9 cellular contexts compared by ENCODE assay signal in genomic region chr1:87683557-87683956, GRCh38.
A peak's percentile ranks its signal among the peaks of the same experiment; 100 is the strongest.
DNase-seq lines count a peak whose midpoint lies in the region; ATAC-seq, FAIRE-seq and TF ChIP-seq lines count a peak whose summit lies in the region.
"Had no signal": no experiment of that assay in that cellular context is flagged by ENCODE, and none has a peak within 500 bp of the region (broad histone marks: within the 10 kb centered on the region; RNA-seq: fewer than 3 reads in every experiment).

No MANE protein-coding gene starts in this region.

- CTCF ChIA-PET in HepG2 (lab: Yijun Ruan, JAX; ENCODE audit: low intra/inter-chr PET ratio, low total read pairs), result no interaction called here

- TF ChIP-seq POLR2A in HepG2 (IDR thresholded peaks at IDR 0.05; ENCODE audit: insufficient read depth in 1 of 2, low read depth in 2 of 2, low read length in 2 of 2), result no peak

- H3K9ac ChIP-seq in OCI-LY1 (ENCODE audit: low read length), result no peak overlapping the region
- H3K9ac ChIP-seq in HepG2 (ENCODE audit: insufficient read depth, low read depth, low read length), result no peak overlapping the region

- 42% methylated on average over 4 of the region's 4 CpGs for WGBS in HepG2 (ENCODE audit: low lambda C conversion rate)

- POLR2A ChIA-PET in HepG2 (lab: Yijun Ruan, JAX), result no interaction called here

- no peaks in the 10 kb centered on the region for H4K20me1 ChIP-seq in OCI-LY1 (ENCODE audit: insufficient read depth, low read length)
- no peaks in the 10 kb centered on the region for H4K20me1 ChIP-seq in HepG2 (ENCODE audit: insufficient read depth, low read length)

- H3K27me3 Mint-ChIP-seq in stimulated activated memory B cell treated with anti-CD40 and anti-IgM and Interleukin-4, amounts not matched to agents 10 μg/mL and 1 μg/mL and 100 μg/mL, for 72 hours, result no peaks in the 10 kb centered on the region

- no peaks in the 10 kb centered on the region for H3K9me2 ChIP-seq in OCI-LY1 (ENCODE audit: low read depth, low read length)

- no peaks in the 10 kb centered on the region for H3K36me3 ChIP-seq in OCI-LY1 (ENCODE audit: insufficient read depth, low read length)
- H3K36me3 ChIP-seq in HepG2 (replicated peaks in 1 of 2; ENCODE audit: control insufficient read depth in 1 of 2, insufficient read depth in 2 of 2, low read length in 2 of 2), result no peaks in the 10 kb centered on the region

- TF ChIP-seq EP300 in HepG2 (IDR thresholded peaks at IDR 0.05; ENCODE audit: low read depth in 2 of 2, low read length in 2 of 2) (no peak), HepG2 (CRISPR knock-in tag; IDR thresholded peaks at IDR 0.05; ENCODE audit: borderline replicate concordance) (no peak)

- in situ Hi-C loops in HepG2 (cut with HindIII; ENCODE audit: extremely low pct_ligation_motif_present, low pct_unique_long_range_greater_than_20kb), result no loop called here

- H3K27ac ChIP-seq in OCI-LY1 (ENCODE audit: low read depth, low read length, poor library complexity, severe bottlenecking), result no peak overlapping the region
- H3K27ac ChIP-seq in HepG2 (ENCODE audit: extremely low read length, insufficient read depth, low read length), result no peak overlapping the region

- no peak overlapping the region for H3K4me3 Mint-ChIP-seq in stimulated activated memory B cell treated with anti-CD40 and anti-IgM and Interleukin-4, amounts not matched to agents 10 μg/mL and 1 μg/mL and 100 μg/mL, for 72 hours

- H3K27ac Mint-ChIP-seq in stimulated activated memory B cell treated with anti-CD40 and anti-IgM and Interleukin-4, amounts not matched to agents 10 μg/mL and 1 μg/mL and 100 μg/mL, for 72 hours, result peak overlapping the region; percentile 21
- H3K27ac Mint-ChIP-seq: activated CD4-positive, alpha-beta memory T cell treated with anti-CD3 and anti-CD28 coated beads for 36 hours had no signal

- no peaks in the 10 kb centered on the region for H3K36me3 Mint-ChIP-seq in stimulated activated memory B cell treated with anti-CD40 and anti-IgM and Interleukin-4, amounts not matched to agents 10 μg/mL and 1 μg/mL and 100 μg/mL, for 72 hours
- H3K36me3 Mint-ChIP-seq: activated CD4-positive, alpha-beta memory T cell treated with anti-CD3 and anti-CD28 coated beads for 36 hours had no signal

- no peaks in the 10 kb centered on the region for H3K79me2 ChIP-seq in OCI-LY1 (ENCODE audit: insufficient read depth, low read length)
- no peaks in the 10 kb centered on the region for H3K79me2 ChIP-seq in HepG2 (ENCODE audit: insufficient read depth, low read length)

- no peak for TF ChIP-seq CTCF in OCI-LY1 (IDR thresholded peaks at IDR 0.05; ENCODE audit: low read length)
- TF ChIP-seq CTCF in HepG2 (CRISPR knock-in tag; IDR thresholded peaks at IDR 0.05), result no peak

- peaks cover 12% of the 10 kb centered on the region for H3K4me1 Mint-ChIP-seq in stimulated activated memory B cell treated with anti-CD40 and anti-IgM and Interleukin-4, amounts not matched to agents 10 μg/mL and 1 μg/mL and 100 μg/mL, for 72 hours

- no peak for FAIRE-seq in HepG2 (lab: Jason Lieb, UNC)

- DNase-seq in NCI-H2029 treated with DMSO at 0.1 percent for 48 hours (lab: John Stamatoyannopoulos, UW), result peak; percentile 27
- DNase-seq in NCI-H2029 (lab: John Stamatoyannopoulos, UW), result no peak
- DNase-seq in HepG2 (ENCODE audit: low spot score), result no peak
- DNase-seq in SK-N-DZ (ENCODE audit: low spot score), result no peak
- no peak for DNase-seq in SHP77 (lab: John Stamatoyannopoulos, UW)
- DNase-seq: activated CD4-positive, alpha-beta memory T cell treated with anti-CD3 and anti-CD28 coated beads for 36 hours had no signal

- H3K4me2 ChIP-seq in OCI-LY1 (ENCODE audit: low read length), result 0 out of 2 replicates have a peak overlapping the region, but pooled peaks have one; percentile 40
- peak overlapping the region; percentile 68 for H3K4me2 ChIP-seq in HepG2 (ENCODE audit: low read depth, low read length)

- H3K9me3 ChIP-seq in OCI-LY1 (ENCODE audit: low read length) (no peaks in the 10 kb centered on the region), HepG2 (ENCODE audit: low read length) (no peaks in the 10 kb centered on the region)

- TF ChIP-seq RAD21 in HepG2 (CRISPR knock-in tag; IDR thresholded peaks at IDR 0.05), result no peak

- H3K27me3 ChIP-seq in OCI-LY1 (ENCODE audit: insufficient read depth, low read length) (no peaks in the 10 kb centered on the region), HepG2 (ENCODE audit: control insufficient read depth in 1 of 2, insufficient read depth in 2 of 2, low read length in 2 of 2) (no peaks in the 10 kb centered on the region; a peak in 1 of 5 replicates)

- ATAC-seq in HepG2, result peak; percentile 31; the same call in 2 of the 3 replicates
- no peak for ATAC-seq in stimulated activated memory B cell treated with anti-CD40 and anti-IgM and Interleukin-4, amounts not matched to agents 10 μg/mL and 1 μg/mL and 100 μg/mL, for 72 hours
- ATAC-seq in GM18858 (IDR thresholded peaks at IDR 0.05; ENCODE audit: unreplicated experiment), result no peak

- no peak overlapping the region for H2AFZ ChIP-seq in OCI-LY1 (ENCODE audit: low read length)
- no peak overlapping the region for H2AFZ ChIP-seq in HepG2 (ENCODE audit: low read length)

- H3K9me3 Mint-ChIP-seq in stimulated activated memory B cell treated with anti-CD40 and anti-IgM and Interleukin-4, amounts not matched to agents 10 μg/mL and 1 μg/mL and 100 μg/mL, for 72 hours, result no peaks in the 10 kb centered on the region
- H3K9me3 Mint-ChIP-seq: activated CD4-positive, alpha-beta memory T cell treated with anti-CD3 and anti-CD28 coated beads for 36 hours had no signal

- no peaks in the 10 kb centered on the region for H3F3A ChIP-seq in OCI-LY1 (ENCODE audit: insufficient read depth, low read length)

- intact Hi-C loops in HepG2 (cut with micrococcal nuclease; ENCODE audit: unreplicated experiment), result loop anchor here (5.0 kb wide), 1 partner anchor 269 kb away; no protein-coding TSS in a partner anchor

- BruUV-seq in HepG2 (replicated peaks; lab: Mats Ljungman, UMichigan), result no TSS peak

- H3K4me1 ChIP-seq in OCI-LY1 (ENCODE audit: insufficient read depth, low read length, severe bottlenecking) (peaks cover 27% of the 10 kb centered on the region), HepG2 (ENCODE audit: insufficient read depth, low read length) (peaks cover 5% of the 10 kb centered on the region; the same call in 1 of the 2 replicates)

- H3K4me3 ChIP-seq in OCI-LY1 (ENCODE audit: low read depth, low read length, poor library complexity, severe bottlenecking) (no peak overlapping the region), HepG2 (replicated peaks in 1 of 3; ENCODE audit: insufficient read depth in 1 of 3, low read depth in 2 of 3, low read length in 3 of 3) (peak overlapping the region in 1 of 3 experiments; percentile 56; a peak in 3 of 6 replicates)

TF ChIP-seq in HepG2, 621 proteins besides CTCF, POLR2A, EP300 and RAD21:
- no peak for TF ChIP-seq ZNF24 (IDR thresholded peaks at IDR 0.05)
